Comparison of ENCODE assay signal across 19 cellular contexts in genomic region chr2:96274355-96275056, GRCh38. TPM values are rescaled to one million over a fixed set of nuclear protein-coding genes. Genes with fewer than 3 reads are reported as not detected.
DNase-seq lines count a peak whose midpoint lies in the region; ATAC-seq and TF ChIP-seq lines count a peak whose summit lies in the region.
"Had no signal": no experiment of that assay in that cellular context is flagged by ENCODE, and none has a peak within 500 bp of the region (broad histone marks: within the 10 kb centered on the region; RNA-seq: fewer than 3 reads in every experiment).

No MANE protein-coding gene starts in this region.

- CTCF ChIA-PET in activated CD4-positive, alpha-beta T cell treated with anti-CD3 and anti-CD28 coated beads for 36 hours (lab: Charles Lee) = interaction anchor here (0.5 to 1.7 kb wide), 3 partner anchors 20 to 457 kb away, joined by 3 read pairs; no protein-coding TSS in a partner anchor
- CTCF ChIA-PET in PC-3 (lab: Charles Lee) = no interaction called here

- TF ChIP-seq POLR2A in body of pancreas (IDR thresholded peaks at IDR 0.05) = no peak
- TF ChIP-seq POLR2A in tibial nerve (IDR thresholded peaks at IDR 0.05) = no peak

- no peaks in the 10 kb centered on the region for H3K9me3 ChIP-seq in PC-3 (ENCODE audit: low read length)
- no peaks in the 10 kb centered on the region for H3K9me3 ChIP-seq in body of pancreas
- no peaks in the 10 kb centered on the region for H3K9me3 ChIP-seq in neutrophil
- H3K9me3 ChIP-seq in tibial nerve = no peaks in the 10 kb centered on the region
- H3K9me3 ChIP-seq: colonic mucosa, esophagus squamous epithelium had no signal

- H3K4me3 ChIP-seq in PC-3 (ENCODE audit: low read length) (no peak overlapping the region), body of pancreas (no peak overlapping the region), neutrophil (ENCODE audit: low read depth in 1 of 2, low read length in 1 of 2) (no peak overlapping the region), tibial nerve (no peak overlapping the region)
- H3K4me3 ChIP-seq: colonic mucosa, esophagus squamous epithelium had no signal

- H3K9me3 Mint-ChIP-seq in activated CD4-positive, alpha-beta T cell treated with anti-CD3 and anti-CD28 coated beads for 36 hours (ENCODE audit: low read depth) = no peaks in the 10 kb centered on the region
- H3K9me3 Mint-ChIP-seq: activated T-cell treated with anti-CD3 and anti-CD28 coated beads, Interleukin-2, amount 50 U/mL, for 4 hours had no signal

- WGBS in body of pancreas, 2 donors = 64% methylated on average over 7 of the region's 7 CpGs
- WGBS in tibial nerve, 2 donors = 76 to 79% methylated on average over 7 of the region's 7 CpGs

- H4K20me1 ChIP-seq in PC-3 (ENCODE audit: low read length) = no peaks in the 10 kb centered on the region

- H3K27ac Mint-ChIP-seq in activated CD4-positive, alpha-beta T cell treated with anti-CD3 and anti-CD28 coated beads for 36 hours = peak overlapping the region; percentile 26

- peaks cover 6% of the 10 kb centered on the region for H3F3A ChIP-seq in PC-3 (ENCODE audit: low read length, unreplicated experiment)

- intact Hi-C loops in activated CD4-positive, alpha-beta T cell treated with anti-CD3 and anti-CD28 coated beads for 36 hours (cut with DNase I, micrococcal nuclease) = no loop called here
- intact Hi-C loops in PC-3 (cut with micrococcal nuclease) (no loop called here), body of pancreas (cut with DNase I) (no loop called here)

- POLR2A ChIA-PET in activated CD4-positive, alpha-beta T cell treated with anti-CD3 and anti-CD28 coated beads for 36 hours (lab: Charles Lee) = no interaction called here
- POLR2A ChIA-PET in PC-3 (lab: Charles Lee; ENCODE audit: unreplicated experiment) = no interaction called here

- H3K4me1 Mint-ChIP-seq in activated CD4-positive, alpha-beta T cell treated with anti-CD3 and anti-CD28 coated beads for 36 hours = no peaks in the 10 kb centered on the region

- TF ChIP-seq CTCF in PC-3 (conservative IDR thresholded peaks at IDR 0.05; ENCODE audit: low read depth, low read length) (no peak), body of pancreas (IDR thresholded peaks at IDR 0.05) (no peak), neutrophil (IDR thresholded peaks at IDR 0.05) (no peak), tibial nerve (IDR thresholded peaks at IDR 0.05) (no peak), foreskin keratinocyte (conservative IDR thresholded peaks at IDR 0.05) (no peak)

- BruUV-seq in PC-3 (replicated peaks; lab: Mats Ljungman, UMichigan) = TSS peak; percentile 19

- no peak overlapping the region for H3K4me2 ChIP-seq in PC-3 (ENCODE audit: low read length)

- no peak for ATAC-seq in activated CD4-positive, alpha-beta T cell treated with anti-CD3 and anti-CD28 coated beads for 36 hours
- 0 out of 2 replicates have a peak, but pooled peaks have one; percentile 41 for ATAC-seq in PC-3
- no peak for ATAC-seq in body of pancreas
- no peak for ATAC-seq in foreskin keratinocyte
- ATAC-seq: activated T-cell treated with anti-CD3 and anti-CD28 coated beads, Interleukin-2, amount 50 U/mL, for 4 hours had no signal

- peaks cover 60% of the 10 kb centered on the region for H3K36me3 Mint-ChIP-seq in activated CD4-positive, alpha-beta T cell treated with anti-CD3 and anti-CD28 coated beads for 36 hours (ENCODE audit: low read depth)

- H3K4me1 ChIP-seq in PC-3 (ENCODE audit: insufficient read depth, low read length) (no peaks in the 10 kb centered on the region), body of pancreas (no peaks in the 10 kb centered on the region), neutrophil (ENCODE audit: control insufficient read depth in 1 of 2, insufficient read depth in 1 of 2, low read depth in 1 of 2, low read length in 1 of 2) (no peaks in the 10 kb centered on the region), tibial nerve (no peaks in the 10 kb centered on the region), foreskin keratinocyte (no peaks in the 10 kb centered on the region)
- H3K4me1 ChIP-seq: colonic mucosa, esophagus squamous epithelium had no signal

- no peaks in the 10 kb centered on the region for H3K79me2 ChIP-seq in PC-3 (ENCODE audit: low read length)

- no peaks in the 10 kb centered on the region for H3K9me2 ChIP-seq in PC-3 (replicated peaks; ENCODE audit: low read length)

- no peak for TF ChIP-seq EP300 in tibial nerve (IDR thresholded peaks at IDR 0.05)

- H3K27me3 Mint-ChIP-seq in activated CD4-positive, alpha-beta T cell treated with anti-CD3 and anti-CD28 coated beads for 36 hours = no peaks in the 10 kb centered on the region

- H3K27me3 ChIP-seq in PC-3 (ENCODE audit: low read length) (no peaks in the 10 kb centered on the region), body of pancreas (no peaks in the 10 kb centered on the region), neutrophil (no peaks in the 10 kb centered on the region), tibial nerve (no peaks in the 10 kb centered on the region), foreskin keratinocyte (no peaks in the 10 kb centered on the region)
- H3K27me3 ChIP-seq: colonic mucosa, esophagus squamous epithelium had no signal

- no peak overlapping the region for H3K4me3 Mint-ChIP-seq in activated CD4-positive, alpha-beta T cell treated with anti-CD3 and anti-CD28 coated beads for 36 hours
- H3K4me3 Mint-ChIP-seq: activated T-cell treated with anti-CD3 and anti-CD28 coated beads, Interleukin-2, amount 50 U/mL, for 4 hours had no signal

- peaks cover 52% of the 10 kb centered on the region for H3K36me3 ChIP-seq in PC-3 (ENCODE audit: low read depth, low read length)
- H3K36me3 ChIP-seq in body of pancreas (replicated peaks in 1 of 2; ENCODE audit: insufficient read depth in 1 of 2, low read depth in 2 of 2) = peaks cover 19 to 48% of the 10 kb centered on the region in 2 donors
- peaks cover 98% of the 10 kb centered on the region for H3K36me3 ChIP-seq in neutrophil
- H3K36me3 ChIP-seq in tibial nerve = peaks cover 6 to 98% (median 51%) of the 10 kb centered on the region in 3 donors

- DNase-seq in activated CD4-positive, alpha-beta T cell treated with anti-CD3 and anti-CD28 coated beads for 36 hours = no peak
- DNase-seq in activated CD4-positive, alpha-beta T cell treated with anti-CD3 and anti-CD28 coated beads for 48 hours = no peak
- DNase-seq in PC-3 (no peak), body of pancreas (no peak), tibial nerve (ENCODE audit: low spot score in 2 of 2) (no peak), T-helper 9 cell (no peak), foreskin keratinocyte (no peak)
- DNase-seq: activated CD4-positive, CD25-positive, alpha-beta regulatory T cell treated with anti-CD3 and anti-CD28 coated beads, Interleukin-2, amount 50 U/mL, for 72 hours; activated T-cell treated with anti-CD3 and anti-CD28 coated beads, Interleukin-2, amount 50 U/mL, for 4 hours; anterior cingulate cortex; colonic mucosa; esophagus squamous epithelium; KG1; midbrain; NCI-H1105; NCI-H2171; T-helper 2 cell had no signal

- H3K27ac ChIP-seq in PC-3 (ENCODE audit: low read length) = no peak overlapping the region
- H3K27ac ChIP-seq in body of pancreas = peak overlapping the region in 3 of 4 donors; percentile 21 to 44 (median 33)
- peak overlapping the region; percentile 10 for H3K27ac ChIP-seq in neutrophil
- peak overlapping the region in 2 of 4 donors; percentile 3 to 20 for H3K27ac ChIP-seq in tibial nerve
- H3K27ac ChIP-seq in foreskin keratinocyte = no peak overlapping the region
- H3K27ac ChIP-seq: colonic mucosa, esophagus squamous epithelium, HL-60 had no signal

- no peak overlapping the region for H2AFZ ChIP-seq in PC-3 (ENCODE audit: low read length)

- no peak overlapping the region for H3K9ac ChIP-seq in PC-3 (ENCODE audit: low read length)

RNA-seq across cellular contexts. Expression of gene CIAO1, which starts 8.5 kb away (rescaled TPM):
- 10 to 100 TPM; 72.1 to 77.6 TPM for total RNA-seq in activated CD4-positive, alpha-beta T cell treated with anti-CD3 and anti-CD28 coated beads for 36 hours
- total RNA-seq in PC-3 (2014; rRNA removed) = 124 and 130 TPM in 2 replicates
- 10 to 100 TPM; 58.1 to 92.0 TPM for total RNA-seq in body of pancreas
- 100 to 1,000 TPM; 132 to 172 (median 151) TPM for total RNA-seq in tibial nerve
- 59.5 and 63.9 TPM in 2 replicates for total RNA-seq in foreskin keratinocyte
- 41.7 and 43.3 TPM in 2 replicates for polyA plus RNA-seq in foreskin keratinocyte

RNA-seq across cellular contexts. Expression of gene TMEM127, which starts 8.7 kb away (rescaled TPM):
- 10 to 100 TPM; 16.6 to 17.9 TPM for total RNA-seq in activated CD4-positive, alpha-beta T cell treated with anti-CD3 and anti-CD28 coated beads for 36 hours
- total RNA-seq in PC-3 (2014; rRNA removed) (31.9 and 33.9 TPM in 2 replicates), body of pancreas (10 to 100 TPM; 22.1 to 33.5 TPM), tibial nerve (10 to 100 TPM; 27.1 to 35.4 (median 30.7) TPM), foreskin keratinocyte (24.7 and 26.1 TPM in 2 replicates)
- 17.3 and 19.7 TPM in 2 replicates for polyA plus RNA-seq in foreskin keratinocyte

RNA-seq across cellular contexts. Expression of gene SNRNP200, which starts 30.8 kb away (rescaled TPM):
- total RNA-seq in activated CD4-positive, alpha-beta T cell treated with anti-CD3 and anti-CD28 coated beads for 36 hours = 100 to 1,000 TPM; 176 to 198 TPM
- total RNA-seq in PC-3 (2014; rRNA removed) (77.8 and 124 TPM in 2 replicates), body of pancreas (100 to 1,000 TPM in 1 of 2 donors, 10 to 100 TPM in 1; 58.1 to 110 TPM), tibial nerve (100 to 1,000 TPM in 1 of 4 donors, 10 to 100 TPM in 3; 79.4 to 106 (median 90.1) TPM), foreskin keratinocyte (86.0 and 94.9 TPM in 2 replicates)
- polyA plus RNA-seq in foreskin keratinocyte = 73.5 and 80.9 TPM in 2 replicates

RNA-seq across cellular contexts. Expression of gene ITPRIPL1, which starts 50.6 kb away (rescaled TPM):
- 10 to 100 TPM; 24.8 to 28.4 TPM for total RNA-seq in activated CD4-positive, alpha-beta T cell treated with anti-CD3 and anti-CD28 coated beads for 36 hours
- not detected in 2 replicates for total RNA-seq in PC-3 (2014; rRNA removed)
- 1 to 10 TPM in 1 of 2 donors, under 1 TPM in 1; 0.33 to 1.8 TPM for total RNA-seq in body of pancreas
- total RNA-seq in tibial nerve = 1 to 10 TPM in 3 of 4 donors, under 1 TPM in 1; 0.98 to 4.2 (median 2.2) TPM
- 7.2 and 7.7 TPM in 2 replicates for total RNA-seq in foreskin keratinocyte
- polyA plus RNA-seq in foreskin keratinocyte = 3.2 and 3.5 TPM in 2 replicates

Comparison
In these comparisons a context has a peak if more than half of its experiments do, and no peak if none do; other contexts are left out.
1. H3K27ac ChIP-seq: peak in body of pancreas (3 of 4) and neutrophil (single experiment); none in PC-3 (single experiment) and foreskin keratinocyte (single experiment).